In the genomic region with DNA sequence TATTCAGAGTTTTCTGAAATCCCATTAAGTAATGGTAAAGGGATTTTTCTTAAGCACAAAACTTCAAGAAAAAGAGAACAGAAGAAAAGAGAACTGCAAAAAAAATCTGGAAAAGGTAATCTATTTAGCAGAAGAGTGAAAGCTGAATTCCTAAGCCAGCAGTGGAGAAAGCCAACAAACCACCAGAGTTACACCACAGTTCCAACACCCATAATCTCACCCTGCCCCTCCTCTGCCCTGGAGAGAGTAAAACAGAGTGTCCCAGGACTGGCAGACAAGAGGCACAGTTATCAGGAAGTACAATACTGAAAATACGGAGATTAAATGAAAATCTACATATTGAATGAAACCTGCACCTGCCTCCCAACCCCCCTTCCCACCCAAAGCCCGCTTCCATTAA, we compare ENCODE assay signal across 1 cellular context.
TF ChIP-seq lines count a peak whose summit lies in the region.

No MANE protein-coding gene starts in this region.

TF ChIP-seq in IMR-90, 13 proteins besides CTCF, POLR2A, EP300 and RAD21:
- TF ChIP-seq, protein P1, sequence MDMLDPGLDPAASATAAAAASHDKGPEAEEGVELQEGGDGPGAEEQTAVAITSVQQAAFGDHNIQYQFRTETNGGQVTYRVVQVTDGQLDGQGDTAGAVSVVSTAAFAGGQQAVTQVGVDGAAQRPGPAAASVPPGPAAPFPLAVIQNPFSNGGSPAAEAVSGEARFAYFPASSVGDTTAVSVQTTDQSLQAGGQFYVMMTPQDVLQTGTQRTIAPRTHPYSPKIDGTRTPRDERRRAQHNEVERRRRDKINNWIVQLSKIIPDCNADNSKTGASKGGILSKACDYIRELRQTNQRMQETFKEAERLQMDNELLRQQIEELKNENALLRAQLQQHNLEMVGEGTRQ (IDR thresholded peaks at IDR 0.05; ENCODE audit: low read depth, low read length), result no peak
- TF ChIP-seq RFX5 (IDR thresholded peaks at IDR 0.05; ENCODE audit: low read depth, low read length) (no peak), BHLHE40 (IDR thresholded peaks at IDR 0.05; ENCODE audit: low read depth, low read length) (no peak), MAZ (IDR thresholded peaks at IDR 0.05; ENCODE audit: borderline replicate concordance, low read depth, low read length) (no peak), CHD1 (IDR thresholded peaks at IDR 0.05; ENCODE audit: low read depth, low read length) (no peak), FOS (IDR thresholded peaks at IDR 0.05; ENCODE audit: low read depth, low read length) (no peak), SMC3 (IDR thresholded peaks at IDR 0.05; ENCODE audit: low read depth, low read length) (no peak), MAFK (IDR thresholded peaks at IDR 0.05; ENCODE audit: low read depth, low read length) (no peak), RCOR1 (IDR thresholded peaks at IDR 0.05; ENCODE audit: insufficient replicate concordance, low read length) (no peak), MXI1 (IDR thresholded peaks at IDR 0.05; ENCODE audit: borderline replicate concordance, low read depth, low read length) (no peak)
- TF ChIP-seq, protein P2, sequence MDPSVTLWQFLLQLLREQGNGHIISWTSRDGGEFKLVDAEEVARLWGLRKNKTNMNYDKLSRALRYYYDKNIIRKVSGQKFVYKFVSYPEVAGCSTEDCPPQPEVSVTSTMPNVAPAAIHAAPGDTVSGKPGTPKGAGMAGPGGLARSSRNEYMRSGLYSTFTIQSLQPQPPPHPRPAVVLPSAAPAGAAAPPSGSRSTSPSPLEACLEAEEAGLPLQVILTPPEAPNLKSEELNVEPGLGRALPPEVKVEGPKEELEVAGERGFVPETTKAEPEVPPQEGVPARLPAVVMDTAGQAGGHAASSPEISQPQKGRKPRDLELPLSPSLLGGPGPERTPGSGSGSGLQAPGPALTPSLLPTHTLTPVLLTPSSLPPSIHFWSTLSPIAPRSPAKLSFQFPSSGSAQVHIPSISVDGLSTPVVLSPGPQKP (IDR thresholded peaks at IDR 0.05; ENCODE audit: borderline replicate concordance, low read depth, low read length), result no peak
